Comparison of ENCODE assay signal across 14 cellular contexts in the genomic region with DNA sequence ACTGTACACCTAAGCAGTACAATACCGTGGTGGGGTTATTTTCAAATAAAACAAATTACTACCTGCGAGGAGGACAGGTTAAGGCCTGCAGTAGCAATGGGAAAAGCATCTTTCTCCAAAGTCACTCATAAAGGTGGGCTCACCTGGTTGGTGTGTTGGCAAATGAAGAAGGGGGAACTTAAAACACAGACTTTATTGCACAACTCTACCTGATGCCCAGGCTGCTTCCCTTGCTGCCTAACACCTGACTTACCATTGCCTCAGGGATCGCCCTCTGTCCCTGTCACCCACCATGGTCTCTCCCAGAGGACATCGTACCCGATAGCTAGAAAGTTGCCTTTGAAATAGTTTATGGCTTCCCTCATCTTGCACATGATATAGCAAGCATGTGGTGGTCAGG. TPM values are rescaled to one million over a fixed set of nuclear protein-coding genes. Genes with fewer than 3 reads are reported as not detected.
DNase-seq lines count a peak whose midpoint lies in the region; ATAC-seq and TF ChIP-seq lines count a peak whose summit lies in the region.
"Had no signal": no experiment of that assay in that cellular context is flagged by ENCODE, and none has a peak within 500 bp of the region (broad histone marks: within the 10 kb centered on the region; RNA-seq: fewer than 3 reads in every experiment).

No MANE protein-coding gene starts in this region.

- DNase-seq in CD4-positive, CD25-positive, alpha-beta regulatory T cell = no peak
- DNase-seq in HFFc6 = no peak
- DNase-seq in body of pancreas = no peak
- no peak for DNase-seq in progenitor cell of endocrine pancreas (ENCODE audit: low spot score, unreplicated experiment)
- DNase-seq in SIG-M5 treated with dmso at 0.1 percent for 504 hours (lab: John Stamatoyannopoulos, UW; ENCODE audit: unreplicated experiment) = no peak
- no peak for DNase-seq in hippocampal formation (lab: John Stamatoyannopoulos, UW)
- DNase-seq in activated effector memory CD4-positive, alpha-beta T cell treated with Interleukin-2 at 50 U/mL for 16 hours = no peak
- DNase-seq: activated CD8-positive, alpha-beta memory T cell treated with anti-CD3 and anti-CD28 coated beads, Interleukin-2, amount 50 U/mL, for 48 hours; anterior cingulate cortex; midbrain; NCI-H1930; NCI-H526 treated with DMSO at 0.1 percent for 48 hours; SHP77 treated with DMSO at 0.1 percent for 48 hours had no signal

- H3K27ac Mint-ChIP-seq in CD4-positive, CD25-positive, alpha-beta regulatory T cell = peak overlapping the region in 2 of 3 donors; percentile 31 to 69
- H3K27ac Mint-ChIP-seq in HFFc6 (peak overlapping the region; percentile 67), progenitor cell of endocrine pancreas (peak overlapping the region; percentile 85)

- no peaks in the 10 kb centered on the region for H3K27me3 ChIP-seq in CD4-positive, CD25-positive, alpha-beta regulatory T cell (ENCODE audit: control insufficient read depth, insufficient read depth, low read length)
- H3K27me3 ChIP-seq in body of pancreas = no peaks in the 10 kb centered on the region

- intact Hi-C loops in body of pancreas (cut with DNase I) = no loop called here

- no peaks in the 10 kb centered on the region for H3K9me3 Mint-ChIP-seq in CD4-positive, CD25-positive, alpha-beta regulatory T cell
- H3K9me3 Mint-ChIP-seq in HFFc6 = no peaks in the 10 kb centered on the region
- H3K9me3 Mint-ChIP-seq in progenitor cell of endocrine pancreas (ENCODE audit: low read depth) = no peaks in the 10 kb centered on the region

- H3K36me3 Mint-ChIP-seq in CD4-positive, CD25-positive, alpha-beta regulatory T cell = peaks cover 63% of the 10 kb centered on the region
- H3K36me3 Mint-ChIP-seq in HFFc6 (ENCODE audit: low read depth) (peaks cover 65% of the 10 kb centered on the region), progenitor cell of endocrine pancreas (ENCODE audit: insufficient read depth) (peaks cover 58% of the 10 kb centered on the region)

- no peak for TF ChIP-seq POLR2A in body of pancreas (IDR thresholded peaks at IDR 0.05)

- no peak for ATAC-seq in CD4-positive, CD25-positive, alpha-beta regulatory T cell (ENCODE audit: low read depth in 2 of 2)
- ATAC-seq in body of pancreas = no peak

- H3K27ac ChIP-seq in CD4-positive, CD25-positive, alpha-beta regulatory T cell (ENCODE audit: insufficient read depth, low read length, poor library complexity, severe bottlenecking) = peak overlapping the region; percentile 29
- peak overlapping the region in 3 of 4 donors; percentile 48 to 84 (median 79) for H3K27ac ChIP-seq in body of pancreas

- H3K27me3 Mint-ChIP-seq in CD4-positive, CD25-positive, alpha-beta regulatory T cell = no peaks in the 10 kb centered on the region
- H3K27me3 Mint-ChIP-seq in HFFc6 (ENCODE audit: insufficient read depth) (no peaks in the 10 kb centered on the region; the same call in 1 of the 2 replicates), progenitor cell of endocrine pancreas (no peaks in the 10 kb centered on the region)

- H3K4me3 Mint-ChIP-seq in CD4-positive, CD25-positive, alpha-beta regulatory T cell = no peak overlapping the region
- H3K4me3 Mint-ChIP-seq in HFFc6 (no peak overlapping the region), progenitor cell of endocrine pancreas (ENCODE audit: low read depth) (no peak overlapping the region)

- H3K4me1 Mint-ChIP-seq in CD4-positive, CD25-positive, alpha-beta regulatory T cell = peaks cover 25 to 59% (median 38%) of the 10 kb centered on the region in 4 donors
- peaks cover 43% of the 10 kb centered on the region for H3K4me1 Mint-ChIP-seq in HFFc6 (ENCODE audit: low read depth)
- peaks cover 32% of the 10 kb centered on the region for H3K4me1 Mint-ChIP-seq in progenitor cell of endocrine pancreas (ENCODE audit: low read depth)

- TF ChIP-seq CTCF in HFFc6 (IDR thresholded peaks at IDR 0.05) (no peak), body of pancreas (IDR thresholded peaks at IDR 0.05) (no peak), progenitor cell of endocrine pancreas (IDR thresholded peaks at IDR 0.05; ENCODE audit: unreplicated experiment) (no peak)

- H3K4me3 ChIP-seq in CD4-positive, CD25-positive, alpha-beta regulatory T cell (ENCODE audit: low read depth, low read length) = no peak overlapping the region
- no peak overlapping the region for H3K4me3 ChIP-seq in body of pancreas

- peaks cover 33% of the 10 kb centered on the region for H3K4me1 ChIP-seq in CD4-positive, CD25-positive, alpha-beta regulatory T cell (ENCODE audit: control insufficient read depth, insufficient read depth, low read length, poor library complexity, severe bottlenecking)
- H3K4me1 ChIP-seq in body of pancreas = peaks cover 35% of the 10 kb centered on the region

- no peaks in the 10 kb centered on the region for H3K9me3 ChIP-seq in CD4-positive, CD25-positive, alpha-beta regulatory T cell (ENCODE audit: control insufficient read depth in 2 of 2, low read length in 2 of 2)
- no peaks in the 10 kb centered on the region for H3K9me3 ChIP-seq in body of pancreas

- peaks cover 74% of the 10 kb centered on the region for H3K36me3 ChIP-seq in CD4-positive, CD25-positive, alpha-beta regulatory T cell (ENCODE audit: control insufficient read depth, insufficient read depth, low read length)
- peaks cover 37 to 43% of the 10 kb centered on the region in 2 donors for H3K36me3 ChIP-seq in body of pancreas (replicated peaks in 1 of 2; ENCODE audit: insufficient read depth in 1 of 2, low read depth in 2 of 2)

- 91 to 94% methylated on average over 5 of the region's 5 CpGs for WGBS in body of pancreas, 2 donors

RNA-seq across cellular contexts. Expression of a gene that starts 53.6 kb away (rescaled TPM):
- 890 TPM for total RNA-seq in CD4-positive, CD25-positive, alpha-beta regulatory T cell
- polyA plus RNA-seq in CD4-positive, CD25-positive, alpha-beta regulatory T cell = 100 to 1,000 TPM; 127 to 171 (median 154) TPM
- total RNA-seq in HFFc6 (2021; fragmentation: NEBNext Ultra II Directional; extraction: Animal tissue kit (Norgen Biotek cat#: 25700)) = 1,000 to 10,000 TPM in 2 of 6 experiments, 100 to 1,000 TPM in 4; 820 to 1,032 (median 914) TPM
- total RNA-seq in body of pancreas (100 to 1,000 TPM; 462 to 623 TPM), progenitor cell of endocrine pancreas (1,570 and 1,613 TPM in 2 replicates)

RNA-seq across cellular contexts. Expression of a gene that starts 55.4 kb away (rescaled TPM):
- 0.54 TPM for total RNA-seq in CD4-positive, CD25-positive, alpha-beta regulatory T cell
- polyA plus RNA-seq in CD4-positive, CD25-positive, alpha-beta regulatory T cell = not detected
- 1 to 10 TPM; 1.0 to 1.5 (median 1.3) TPM for total RNA-seq in HFFc6 (2021; fragmentation: NEBNext Ultra II Directional; extraction: Animal tissue kit (Norgen Biotek cat#: 25700))
- total RNA-seq in body of pancreas = 1 to 10 TPM; 1.0 to 3.0 TPM
- total RNA-seq in progenitor cell of endocrine pancreas = 4.3 and 4.4 TPM in 2 replicates
- total RNA-seq: posterior vena cava had no signal
